In the genomic region with DNA sequence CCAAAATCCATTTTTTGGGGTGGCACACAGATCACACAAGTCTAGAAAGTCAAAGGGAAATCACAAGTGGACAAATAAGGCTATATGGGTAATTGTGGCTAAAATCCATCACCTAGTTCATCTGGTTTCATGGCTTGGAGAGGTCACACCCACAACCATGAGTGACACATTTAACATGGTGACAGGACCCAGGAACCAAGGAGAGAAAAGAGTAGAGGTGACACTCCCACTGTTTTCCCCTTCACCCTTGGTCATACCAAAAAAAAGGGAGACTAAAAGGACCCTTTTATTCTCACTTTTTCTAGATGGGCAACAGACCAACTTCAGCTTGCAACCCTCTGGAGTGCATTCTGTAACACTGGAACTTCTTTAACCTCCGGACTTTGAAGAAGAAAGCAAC, we compare ENCODE assay signal across 13 cellular contexts. TPM values are rescaled to one million over a fixed set of nuclear protein-coding genes. Genes with fewer than 3 reads are reported as not detected.
"Had no signal": no experiment of that assay in that cellular context is flagged by ENCODE, and none has a peak within 500 bp of the region (broad histone marks: within the 10 kb centered on the region; RNA-seq: fewer than 3 reads in every experiment).

No MANE protein-coding gene starts in this region.

- ATAC-seq: natural killer cell treated with Interleukin-12 subunit alpha and Interleukin-12 subunit beta and Interleukin-15 and Interleukin-18, amount 100 ng/mL, for 72 hours had no signal

- H3K36me3 ChIP-seq: left lung, pancreas, right lobe of liver, tibial artery had no signal

- H3K4me2 ChIP-seq: hepatocyte had no signal

- H3K4me1 ChIP-seq: left lung, pancreas, right lobe of liver, tibial artery had no signal

- H3K27me3 ChIP-seq: hepatocyte, left lung, pancreas, right lobe of liver, tibial artery had no signal

- H3K9me3 ChIP-seq: pancreas had no signal

- DNase-seq: activated CD4-positive, alpha-beta T cell treated with anti-CD3 and anti-CD28 coated beads for 1 hour; activated CD4-positive, alpha-beta T cell treated with anti-CD3 and anti-CD28 coated beads, Interleukin-2, amount 50 U/mL, for 1 hour; glutamatergic neuron; left lung; right lobe of liver; stimulated activated CD4-positive, alpha-beta T cell treated with anti-CD3 and anti-CD28 coated beads, Interleukin-1b, Interleukin-23, amount 100 ng/mL, for 48 hours; T-helper 9 cell; tibial artery had no signal

- H3K4me3 ChIP-seq: hepatocyte, left lung, lung, pancreas, right lobe of liver, skin epidermis, tibial artery had no signal

- H3K27ac ChIP-seq: hepatocyte, left lung, pancreas, right lobe of liver, skin epidermis, tibial artery had no signal

- H2AFZ ChIP-seq: hepatocyte had no signal

RNA-seq across cellular contexts. Expression of a gene that starts 56.8 kb away (rescaled TPM):
- total RNA-seq: hepatocyte had no signal
- polyA plus RNA-seq: hepatocyte had no signal
